14 cellular contexts compared by ENCODE assay signal in genomic region chr16:57380671-57381462, GRCh38. TPM values are rescaled to one million over a fixed set of nuclear protein-coding genes. Genes with fewer than 3 reads are reported as not detected.
DNase-seq lines count a peak whose midpoint lies in the region; ATAC-seq and TF ChIP-seq lines count a peak whose summit lies in the region.
"Had no signal": no experiment of that assay in that cellular context is flagged by ENCODE, and none has a peak within 500 bp of the region (broad histone marks: within the 10 kb centered on the region; RNA-seq: fewer than 3 reads in every experiment).

No MANE protein-coding gene starts in this region.

- no peak for TF ChIP-seq POLR2A in upper lobe of left lung (IDR thresholded peaks at IDR 0.05)

- peaks cover 0 to 28% (median 7%) of the 10 kb centered on the region in 4 donors for H3K36me3 ChIP-seq in upper lobe of left lung

- no peaks in the 10 kb centered on the region for H3K27me3 ChIP-seq in upper lobe of left lung

- peak; percentile 15 for ATAC-seq in Right ventricle myocardium inferior
- no peak for ATAC-seq in upper lobe of left lung (ENCODE audit: low FRiP score in 2 of 2)
- no peak for ATAC-seq in HG03135 (IDR thresholded peaks at IDR 0.05; ENCODE audit: unreplicated experiment)

- intact Hi-C loops in Right ventricle myocardium inferior (cut with DNase I): loop anchor here (5.0 kb wide), 1 partner anchor 36 kb away; no protein-coding TSS in a partner anchor
- intact Hi-C loops in cardiac septum (cut with DNase I): no loop called here

- DNase-seq in Right ventricle myocardium inferior (ENCODE audit: missing footprints) (no peak), cardiac septum (ENCODE audit: low spot score) (no peak), UCSD-AML1 (lab: John Stamatoyannopoulos, UW; ENCODE audit: unreplicated experiment) (peak; percentile 32), iris pigment epithelial cell (ENCODE audit: low read depth) (peak; percentile 16), upper lobe of left lung (no peak), hepatic stellate cell (ENCODE audit: low spot score) (no peak), NCI-H1105 (lab: John Stamatoyannopoulos, UW) (no peak)
- DNase-seq: activated CD4-positive, alpha-beta memory T cell treated with anti-CD3 and anti-CD28 coated beads for 36 hours; AML-193; aorta; NCI-H146; SIG-M5 had no signal

- peak overlapping the region; percentile 4 to 32 (median 21) for H3K27ac ChIP-seq in upper lobe of left lung

- peaks cover 22 to 61% (median 39%) of the 10 kb centered on the region in 4 donors for H3K4me1 ChIP-seq in upper lobe of left lung

- no peak for TF ChIP-seq EP300 in upper lobe of left lung (IDR thresholded peaks at IDR 0.05)

- no peak for TF ChIP-seq CTCF in upper lobe of left lung (IDR thresholded peaks at IDR 0.05)

- H3K9me3 ChIP-seq in upper lobe of left lung: no peaks in the 10 kb centered on the region

- 50 to 57% methylated on average over 4 to 8 of the region's 8 CpGs for WGBS in upper lobe of left lung, 2 donors

- no peak overlapping the region for H3K4me3 ChIP-seq in upper lobe of left lung
- H3K4me3 ChIP-seq: smooth muscle cell had no signal

RNA-seq across cellular contexts. Expression of gene CX3CL1, which starts 8.6 kb away (rescaled TPM):
- total RNA-seq in Right ventricle myocardium inferior (15.2 TPM), cardiac septum (8.7 TPM), upper lobe of left lung (100 to 1,000 TPM in 1 of 6 donors, 10 to 100 TPM in 4, 1 to 10 TPM in 1; 6.3 to 106 (median 31.7) TPM)
- total RNA-seq: activated CD4-positive, alpha-beta memory T cell treated with anti-CD3 and anti-CD28 coated beads for 36 hours had no signal

RNA-seq across cellular contexts. Expression of gene CCL22, which starts 22.3 kb away (rescaled TPM):
- total RNA-seq in Right ventricle myocardium inferior (not detected), cardiac septum (not detected), upper lobe of left lung (1 to 10 TPM in 1 of 6 donors, under 1 TPM in 3, not detected in 2; 0.39 to 4.7 (median 0.71) TPM)
- total RNA-seq: smooth muscle cell had no signal

RNA-seq across cellular contexts. Expression of gene CCL17, which starts 23.7 kb away (rescaled TPM):
- total RNA-seq in Right ventricle myocardium inferior (not detected), cardiac septum (not detected), upper lobe of left lung (10 to 100 TPM in 1 of 6 donors, 1 to 10 TPM in 2, not detected in 3; 2.8 to 24.2 (median 5.8) TPM)
- total RNA-seq: smooth muscle cell had no signal

Comparison
In these comparisons a context has a peak if more than half of its experiments do, and no peak if none do; other contexts are left out.
1. DNase-seq: peak in UCSD-AML1 (single experiment) and iris pigment epithelial cell (single experiment); none in Right ventricle myocardium inferior (single experiment), cardiac septum (single experiment), upper lobe of left lung (0 of 2), hepatic stellate cell (single experiment) and NCI-H1105 (single experiment).